ENCODE assay signal across 1 cellular context in the genomic region with DNA sequence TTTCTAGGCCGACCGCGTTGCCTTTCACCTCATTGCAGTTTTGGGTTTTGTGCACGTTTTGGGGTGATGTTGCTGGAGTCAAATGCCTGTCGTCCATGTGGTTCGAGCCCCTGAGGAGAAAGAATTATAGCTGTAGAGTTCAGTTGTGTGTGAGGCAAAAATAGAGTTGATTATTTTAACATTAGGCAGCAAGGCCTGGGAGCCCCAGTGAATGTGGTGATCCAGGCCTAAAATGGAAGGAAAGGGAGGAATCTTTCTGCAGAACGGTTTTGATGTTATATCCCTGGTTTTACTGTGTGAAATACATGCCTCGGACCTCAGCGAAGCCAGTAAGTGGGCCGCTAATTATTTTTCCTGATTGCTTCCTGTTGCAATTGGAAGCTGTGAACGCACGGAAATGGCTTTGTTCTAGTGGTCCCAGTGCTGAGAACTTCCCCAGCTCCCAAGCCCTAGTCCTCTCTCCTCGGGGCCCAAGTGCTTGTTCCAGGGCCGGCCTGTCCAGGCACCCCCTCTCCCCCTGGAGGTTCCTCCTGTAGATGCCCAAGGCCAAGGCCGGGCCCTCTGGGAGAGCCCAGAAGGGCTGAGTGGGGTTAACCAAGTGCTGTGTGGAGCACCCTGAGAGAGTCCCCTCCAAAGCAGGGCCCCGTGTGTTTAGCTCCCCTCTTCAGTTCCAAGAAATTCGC.
TF ChIP-seq lines count a peak whose summit lies in the region.

No MANE protein-coding gene starts in this region.

TF ChIP-seq in HepG2, 621 proteins besides CTCF, POLR2A, EP300 and RAD21 (continued from another document):
- TF ChIP-seq ZBTB40 (IDR thresholded peaks at IDR 0.05) (no peak), ZBTB40 (CRISPR knock-in tag; IDR thresholded peaks at IDR 0.05) (no peak), RXRB (CRISPR knock-in tag; IDR thresholded peaks at IDR 0.05; ENCODE audit: borderline replicate concordance) (no peak), ZNF660 (CRISPR knock-in tag; IDR thresholded peaks at IDR 0.05; ENCODE audit: borderline replicate concordance, low read depth) (no peak), FLYWCH1 (CRISPR knock-in tag; IDR thresholded peaks at IDR 0.05) (no peak), SCMH1 (CRISPR knock-in tag; IDR thresholded peaks at IDR 0.05; ENCODE audit: borderline replicate concordance) (no peak), ZNF709 (CRISPR knock-in tag; IDR thresholded peaks at IDR 0.05) (0 out of 2 replicates have a peak, but pooled peaks have one; percentile 39), ZNF296 (CRISPR knock-in tag; conservative IDR thresholded peaks at IDR 0.05) (no peak), ZFP37 (CRISPR knock-in tag; IDR thresholded peaks at IDR 0.05; ENCODE audit: borderline replicate concordance) (peak; percentile 31; the same call in 1 of the 2 replicates), KAT8 (CRISPR knock-in tag; IDR thresholded peaks at IDR 0.05) (no peak), DMAP1 (CRISPR knock-in tag; IDR thresholded peaks at IDR 0.05) (no peak), KLF9 (CRISPR knock-in tag; IDR thresholded peaks at IDR 0.05; ENCODE audit: low read depth) (no peak), ARNTL (CRISPR knock-in tag; IDR thresholded peaks at IDR 0.05) (no peak), RORA (CRISPR knock-in tag; IDR thresholded peaks at IDR 0.05) (no peak), SAP130 (CRISPR knock-in tag; IDR thresholded peaks at IDR 0.05; ENCODE audit: low read depth) (no peak), KDM6A (CRISPR knock-in tag; IDR thresholded peaks at IDR 0.05; ENCODE audit: low read depth) (no peak), SPEN (CRISPR knock-in tag; IDR thresholded peaks at IDR 0.05; ENCODE audit: low read depth) (no peak), SATB2 (CRISPR knock-in tag; IDR thresholded peaks at IDR 0.05) (0 out of 2 replicates have a peak, but pooled peaks have one; percentile 20), NFE2L2 (IDR thresholded peaks at IDR 0.05; ENCODE audit: low read length) (no peak), PHF20 (CRISPR knock-in tag; IDR thresholded peaks at IDR 0.05) (no peak), TARDBP (CRISPR knock-in tag; IDR thresholded peaks at IDR 0.05) (no peak), DR1 (CRISPR knock-in tag; IDR thresholded peaks at IDR 0.05) (0 out of 2 replicates have a peak, but pooled peaks have one; percentile 8)
- TF ChIP-seq, protein P1, sequence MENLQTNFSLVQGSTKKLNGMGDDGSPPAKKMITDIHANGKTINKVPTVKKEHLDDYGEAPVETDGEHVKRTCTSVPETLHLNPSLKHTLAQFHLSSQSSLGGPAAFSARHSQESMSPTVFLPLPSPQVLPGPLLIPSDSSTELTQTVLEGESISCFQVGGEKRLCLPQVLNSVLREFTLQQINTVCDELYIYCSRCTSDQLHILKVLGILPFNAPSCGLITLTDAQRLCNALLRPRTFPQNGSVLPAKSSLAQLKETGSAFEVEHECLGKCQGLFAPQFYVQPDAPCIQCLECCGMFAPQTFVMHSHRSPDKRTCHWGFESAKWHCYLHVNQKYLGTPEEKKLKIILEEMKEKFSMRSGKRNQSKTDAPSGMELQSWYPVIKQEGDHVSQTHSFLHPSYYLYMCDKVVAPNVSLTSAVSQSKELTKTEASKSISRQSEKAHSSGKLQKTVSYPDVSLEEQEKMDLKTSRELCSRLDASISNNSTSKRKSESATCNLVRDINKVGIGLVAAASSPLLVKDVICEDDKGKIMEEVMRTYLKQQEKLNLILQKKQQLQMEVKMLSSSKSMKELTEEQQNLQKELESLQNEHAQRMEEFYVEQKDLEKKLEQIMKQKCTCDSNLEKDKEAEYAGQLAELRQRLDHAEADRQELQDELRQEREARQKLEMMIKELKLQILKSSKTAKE (CRISPR knock-in tag; IDR thresholded peaks at IDR 0.05; ENCODE audit: borderline replicate concordance) = 0 out of 2 replicates have a peak, but pooled peaks have one; percentile 8
- TF ChIP-seq, protein P2, sequence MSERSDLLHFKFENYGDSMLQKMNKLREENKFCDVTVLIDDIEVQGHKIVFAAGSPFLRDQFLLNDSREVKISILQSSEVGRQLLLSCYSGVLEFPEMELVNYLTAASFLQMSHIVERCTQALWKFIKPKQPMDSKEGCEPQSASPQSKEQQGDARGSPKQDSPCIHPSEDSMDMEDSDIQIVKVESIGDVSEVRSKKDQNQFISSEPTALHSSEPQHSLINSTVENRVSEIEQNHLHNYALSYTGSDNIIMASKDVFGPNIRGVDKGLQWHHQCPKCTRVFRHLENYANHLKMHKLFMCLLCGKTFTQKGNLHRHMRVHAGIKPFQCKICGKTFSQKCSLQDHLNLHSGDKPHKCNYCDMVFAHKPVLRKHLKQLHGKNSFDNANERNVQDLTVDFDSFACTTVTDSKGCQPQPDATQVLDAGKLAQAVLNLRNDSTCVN (CRISPR knock-in tag; IDR thresholded peaks at IDR 0.05; ENCODE audit: borderline replicate concordance) = no peak
